8 cellular contexts compared by ENCODE assay signal in the genomic region with DNA sequence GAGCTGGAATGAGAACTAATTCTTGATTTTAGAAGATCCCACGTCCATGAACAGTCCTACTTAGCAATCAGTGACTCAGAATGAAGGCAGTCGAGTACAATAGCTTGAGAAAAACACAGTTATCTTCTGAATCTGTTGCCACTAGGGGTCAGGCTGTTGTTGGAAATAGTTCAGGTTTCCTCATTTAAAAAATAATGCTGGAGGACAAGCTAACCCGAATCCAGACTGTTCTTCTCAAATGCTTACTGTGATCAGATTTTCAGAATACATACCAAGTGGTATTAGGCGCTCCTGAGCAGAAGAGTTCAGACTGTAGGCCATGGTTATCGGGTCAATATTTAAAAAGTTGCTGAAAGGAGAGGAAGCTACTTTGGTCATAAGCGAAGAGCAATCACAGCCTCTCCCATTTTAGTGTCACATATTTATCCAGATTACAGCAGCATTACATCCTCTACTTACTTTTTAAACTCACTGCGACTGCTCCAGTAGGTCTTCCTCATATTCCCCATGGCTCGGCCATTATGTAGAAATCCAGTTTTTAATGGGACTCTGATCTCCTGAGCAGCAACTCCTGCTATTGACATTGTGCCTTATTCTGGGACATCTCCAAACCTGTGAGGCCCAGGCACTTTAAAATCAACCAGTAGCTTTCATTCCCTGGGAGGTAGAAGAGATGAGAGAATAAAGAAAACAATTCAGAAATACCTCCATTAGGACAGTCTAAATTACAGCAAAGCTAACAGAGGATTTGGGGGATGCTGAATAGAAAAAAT.
DNase-seq lines count a peak whose midpoint lies in the region; ATAC-seq and TF ChIP-seq lines count a peak whose summit lies in the region.

No MANE protein-coding gene starts in this region.

- ATAC-seq in SK-N-SH treated with all-trans-retinoic acid at 6 μM for 48 hours (peak; percentile 65), GM21737 (IDR thresholded peaks at IDR 0.05; ENCODE audit: unreplicated experiment) (no peak)
- ATAC-seq in stimulated activated naive B cell treated with anti-CD40 and anti-IgM and Interleukin-4, amounts not matched to agents 10 μg/mL and 1 μg/mL and 100 μg/mL, for 72 hours (replicated peaks): peak; percentile 75 to 85

- peaks cover 18 to 23% of the 10 kb centered on the region in 2 donors for H3K27me3 Mint-ChIP-seq in stimulated activated naive B cell treated with anti-CD40 and anti-IgM and Interleukin-4, amounts not matched to agents 10 μg/mL and 1 μg/mL and 100 μg/mL, for 72 hours

- H3K27ac Mint-ChIP-seq in stimulated activated naive B cell treated with anti-CD40 and anti-IgM and Interleukin-4, amounts not matched to agents 10 μg/mL and 1 μg/mL and 100 μg/mL, for 72 hours: no peak overlapping the region

- no peak overlapping the region for H3K4me3 ChIP-seq in Loucy (ENCODE audit: low read length, poor library complexity, severe bottlenecking)

- no peak overlapping the region for H3K9ac ChIP-seq in Loucy (ENCODE audit: low read depth, low read length, poor library complexity, severe bottlenecking)

- no peaks in the 10 kb centered on the region for H4K20me1 ChIP-seq in Loucy (ENCODE audit: insufficient read depth, low read length, poor library complexity, severe bottlenecking)

- no peak overlapping the region for H2AFZ ChIP-seq in Loucy (ENCODE audit: low read length)

- no peak overlapping the region for H3K4me2 ChIP-seq in Loucy (ENCODE audit: low read depth, low read length, poor library complexity, severe bottlenecking)

- H3K9me3 Mint-ChIP-seq in stimulated activated naive B cell treated with anti-CD40 and anti-IgM and Interleukin-4, amounts not matched to agents 10 μg/mL and 1 μg/mL and 100 μg/mL, for 72 hours: no peaks in the 10 kb centered on the region

- no peaks in the 10 kb centered on the region for H3F3A ChIP-seq in Loucy (ENCODE audit: low read depth)

- H3K4me1 ChIP-seq in Loucy (ENCODE audit: insufficient read depth, low read length, poor library complexity, severe bottlenecking): peaks cover 3% of the 10 kb centered on the region

- H3K9me3 ChIP-seq in Loucy (ENCODE audit: insufficient read depth, low read depth, low read length): no peaks in the 10 kb centered on the region

- TF ChIP-seq CTCF in Loucy (conservative IDR thresholded peaks at IDR 0.05; ENCODE audit: low read length): peak; percentile 83

- peaks cover 0 to 4% of the 10 kb centered on the region in 2 donors for H3K36me3 Mint-ChIP-seq in stimulated activated naive B cell treated with anti-CD40 and anti-IgM and Interleukin-4, amounts not matched to agents 10 μg/mL and 1 μg/mL and 100 μg/mL, for 72 hours

- no peak overlapping the region for H3K4me3 Mint-ChIP-seq in stimulated activated naive B cell treated with anti-CD40 and anti-IgM and Interleukin-4, amounts not matched to agents 10 μg/mL and 1 μg/mL and 100 μg/mL, for 72 hours

- DNase-seq in NCI-H82 (lab: John Stamatoyannopoulos, UW): peak; percentile 73
- no peak for DNase-seq in NCI-H82 treated with DMSO at 0.1 percent for 48 hours (lab: John Stamatoyannopoulos, UW; ENCODE audit: unreplicated experiment)
- peak; percentile 90 for DNase-seq in cerebellar cortex (ENCODE audit: low spot score)
- peak; percentile 83 for DNase-seq in kidney tubule cell (ENCODE audit: low spot score)
- DNase-seq in stimulated activated naive B cell treated with anti-CD40 and anti-IgM and Interleukin-4, amounts not matched to agents 10 μg/mL and 1 μg/mL and 100 μg/mL, for 72 hours: peak; percentile 9

- H3K27me3 ChIP-seq in Loucy (ENCODE audit: insufficient read depth, low read length, poor library complexity, severe bottlenecking): no peaks in the 10 kb centered on the region

- H3K4me1 Mint-ChIP-seq in stimulated activated naive B cell treated with anti-CD40 and anti-IgM and Interleukin-4, amounts not matched to agents 10 μg/mL and 1 μg/mL and 100 μg/mL, for 72 hours: peaks cover 0 to 2% of the 10 kb centered on the region in 2 donors

- H3K79me2 ChIP-seq in Loucy (ENCODE audit: insufficient read depth, low read length): no peaks in the 10 kb centered on the region

- H3K9me2 ChIP-seq in Loucy (replicated peaks; ENCODE audit: low read depth, low read length): no peaks in the 10 kb centered on the region

- H3K36me3 ChIP-seq in Loucy (ENCODE audit: insufficient read depth, low read length): no peaks in the 10 kb centered on the region

TF ChIP-seq in SK-N-SH treated with all-trans-retinoic acid at 6 μM for 48 hours, 23 proteins besides CTCF, POLR2A, EP300 and RAD21 (continues in another document):
- TF ChIP-seq POU6F1 (CRISPR knock-in tag; IDR thresholded peaks at IDR 0.05; ENCODE audit: borderline replicate concordance, low read depth) (no peak), BACH2 (CRISPR knock-in tag; IDR thresholded peaks at IDR 0.05; ENCODE audit: borderline replicate concordance) (no peak), PPARA (CRISPR knock-in tag; IDR thresholded peaks at IDR 0.05; ENCODE audit: borderline replicate concordance) (no peak), GLIS3 (CRISPR knock-in tag; IDR thresholded peaks at IDR 0.05) (no peak), CREB5 (CRISPR knock-in tag; IDR thresholded peaks at IDR 0.05; ENCODE audit: low read depth) (no peak), ARNTL (CRISPR knock-in tag; IDR thresholded peaks at IDR 0.05; ENCODE audit: borderline replicate concordance, low read depth) (no peak), ZNF70 (CRISPR knock-in tag; IDR thresholded peaks at IDR 0.05) (no peak)
- TF ChIP-seq, protein P1, sequence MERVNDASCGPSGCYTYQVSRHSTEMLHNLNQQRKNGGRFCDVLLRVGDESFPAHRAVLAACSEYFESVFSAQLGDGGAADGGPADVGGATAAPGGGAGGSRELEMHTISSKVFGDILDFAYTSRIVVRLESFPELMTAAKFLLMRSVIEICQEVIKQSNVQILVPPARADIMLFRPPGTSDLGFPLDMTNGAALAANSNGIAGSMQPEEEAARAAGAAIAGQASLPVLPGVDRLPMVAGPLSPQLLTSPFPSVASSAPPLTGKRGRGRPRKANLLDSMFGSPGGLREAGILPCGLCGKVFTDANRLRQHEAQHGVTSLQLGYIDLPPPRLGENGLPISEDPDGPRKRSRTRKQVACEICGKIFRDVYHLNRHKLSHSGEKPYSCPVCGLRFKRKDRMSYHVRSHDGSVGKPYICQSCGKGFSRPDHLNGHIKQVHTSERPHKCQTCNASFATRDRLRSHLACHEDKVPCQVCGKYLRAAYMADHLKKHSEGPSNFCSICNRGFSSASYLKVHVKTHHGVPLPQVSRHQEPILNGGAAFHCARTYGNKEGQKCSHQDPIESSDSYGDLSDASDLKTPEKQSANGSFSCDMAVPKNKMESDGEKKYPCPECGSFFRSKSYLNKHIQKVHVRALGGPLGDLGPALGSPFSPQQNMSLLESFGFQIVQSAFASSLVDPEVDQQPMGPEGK (CRISPR knock-in tag; IDR thresholded peaks at IDR 0.05; ENCODE audit: borderline replicate concordance): no peak
- TF ChIP-seq, protein P2, sequence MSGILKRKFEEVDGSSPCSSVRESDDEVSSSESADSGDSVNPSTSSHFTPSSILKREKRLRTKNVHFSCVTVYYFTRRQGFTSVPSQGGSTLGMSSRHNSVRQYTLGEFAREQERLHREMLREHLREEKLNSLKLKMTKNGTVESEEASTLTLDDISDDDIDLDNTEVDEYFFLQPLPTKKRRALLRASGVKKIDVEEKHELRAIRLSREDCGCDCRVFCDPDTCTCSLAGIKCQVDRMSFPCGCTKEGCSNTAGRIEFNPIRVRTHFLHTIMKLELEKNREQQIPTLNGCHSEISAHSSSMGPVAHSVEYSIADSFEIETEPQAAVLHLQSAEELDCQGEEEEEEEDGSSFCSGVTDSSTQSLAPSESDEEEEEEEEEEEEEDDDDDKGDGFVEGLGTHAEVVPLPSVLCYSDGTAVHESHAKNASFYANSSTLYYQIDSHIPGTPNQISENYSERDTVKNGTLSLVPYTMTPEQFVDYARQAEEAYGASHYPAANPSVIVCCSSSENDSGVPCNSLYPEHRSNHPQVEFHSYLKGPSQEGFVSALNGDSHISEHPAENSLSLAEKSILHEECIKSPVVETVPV (CRISPR knock-in tag; IDR thresholded peaks at IDR 0.05): no peak
